1 cellular context compared by ENCODE assay signal in the genomic region with DNA sequence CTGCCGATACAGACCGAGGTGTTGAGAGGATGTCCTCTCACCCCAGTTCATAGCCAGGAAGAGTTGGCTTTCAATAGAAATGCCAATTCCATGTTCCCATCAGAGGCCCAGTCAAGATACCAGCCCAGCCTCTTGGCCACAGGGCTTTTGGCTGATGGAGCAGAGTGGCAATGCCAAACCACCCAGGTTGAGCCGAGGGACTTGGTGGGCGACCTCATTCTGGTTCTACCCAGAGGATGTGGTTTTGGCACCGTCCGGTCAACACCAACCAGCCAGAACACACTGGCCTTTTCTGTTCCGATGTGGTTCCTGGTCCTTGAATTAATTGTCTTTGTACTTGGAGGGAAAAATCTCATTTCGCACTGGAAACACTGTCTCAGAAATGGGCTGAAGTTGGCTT.
TF ChIP-seq lines count a peak whose summit lies in the region.

No MANE protein-coding gene starts in this region.

TF ChIP-seq in GM23338, 12 proteins besides CTCF, POLR2A, EP300 and RAD21 (continued from another document):
- TF ChIP-seq, protein P1, sequence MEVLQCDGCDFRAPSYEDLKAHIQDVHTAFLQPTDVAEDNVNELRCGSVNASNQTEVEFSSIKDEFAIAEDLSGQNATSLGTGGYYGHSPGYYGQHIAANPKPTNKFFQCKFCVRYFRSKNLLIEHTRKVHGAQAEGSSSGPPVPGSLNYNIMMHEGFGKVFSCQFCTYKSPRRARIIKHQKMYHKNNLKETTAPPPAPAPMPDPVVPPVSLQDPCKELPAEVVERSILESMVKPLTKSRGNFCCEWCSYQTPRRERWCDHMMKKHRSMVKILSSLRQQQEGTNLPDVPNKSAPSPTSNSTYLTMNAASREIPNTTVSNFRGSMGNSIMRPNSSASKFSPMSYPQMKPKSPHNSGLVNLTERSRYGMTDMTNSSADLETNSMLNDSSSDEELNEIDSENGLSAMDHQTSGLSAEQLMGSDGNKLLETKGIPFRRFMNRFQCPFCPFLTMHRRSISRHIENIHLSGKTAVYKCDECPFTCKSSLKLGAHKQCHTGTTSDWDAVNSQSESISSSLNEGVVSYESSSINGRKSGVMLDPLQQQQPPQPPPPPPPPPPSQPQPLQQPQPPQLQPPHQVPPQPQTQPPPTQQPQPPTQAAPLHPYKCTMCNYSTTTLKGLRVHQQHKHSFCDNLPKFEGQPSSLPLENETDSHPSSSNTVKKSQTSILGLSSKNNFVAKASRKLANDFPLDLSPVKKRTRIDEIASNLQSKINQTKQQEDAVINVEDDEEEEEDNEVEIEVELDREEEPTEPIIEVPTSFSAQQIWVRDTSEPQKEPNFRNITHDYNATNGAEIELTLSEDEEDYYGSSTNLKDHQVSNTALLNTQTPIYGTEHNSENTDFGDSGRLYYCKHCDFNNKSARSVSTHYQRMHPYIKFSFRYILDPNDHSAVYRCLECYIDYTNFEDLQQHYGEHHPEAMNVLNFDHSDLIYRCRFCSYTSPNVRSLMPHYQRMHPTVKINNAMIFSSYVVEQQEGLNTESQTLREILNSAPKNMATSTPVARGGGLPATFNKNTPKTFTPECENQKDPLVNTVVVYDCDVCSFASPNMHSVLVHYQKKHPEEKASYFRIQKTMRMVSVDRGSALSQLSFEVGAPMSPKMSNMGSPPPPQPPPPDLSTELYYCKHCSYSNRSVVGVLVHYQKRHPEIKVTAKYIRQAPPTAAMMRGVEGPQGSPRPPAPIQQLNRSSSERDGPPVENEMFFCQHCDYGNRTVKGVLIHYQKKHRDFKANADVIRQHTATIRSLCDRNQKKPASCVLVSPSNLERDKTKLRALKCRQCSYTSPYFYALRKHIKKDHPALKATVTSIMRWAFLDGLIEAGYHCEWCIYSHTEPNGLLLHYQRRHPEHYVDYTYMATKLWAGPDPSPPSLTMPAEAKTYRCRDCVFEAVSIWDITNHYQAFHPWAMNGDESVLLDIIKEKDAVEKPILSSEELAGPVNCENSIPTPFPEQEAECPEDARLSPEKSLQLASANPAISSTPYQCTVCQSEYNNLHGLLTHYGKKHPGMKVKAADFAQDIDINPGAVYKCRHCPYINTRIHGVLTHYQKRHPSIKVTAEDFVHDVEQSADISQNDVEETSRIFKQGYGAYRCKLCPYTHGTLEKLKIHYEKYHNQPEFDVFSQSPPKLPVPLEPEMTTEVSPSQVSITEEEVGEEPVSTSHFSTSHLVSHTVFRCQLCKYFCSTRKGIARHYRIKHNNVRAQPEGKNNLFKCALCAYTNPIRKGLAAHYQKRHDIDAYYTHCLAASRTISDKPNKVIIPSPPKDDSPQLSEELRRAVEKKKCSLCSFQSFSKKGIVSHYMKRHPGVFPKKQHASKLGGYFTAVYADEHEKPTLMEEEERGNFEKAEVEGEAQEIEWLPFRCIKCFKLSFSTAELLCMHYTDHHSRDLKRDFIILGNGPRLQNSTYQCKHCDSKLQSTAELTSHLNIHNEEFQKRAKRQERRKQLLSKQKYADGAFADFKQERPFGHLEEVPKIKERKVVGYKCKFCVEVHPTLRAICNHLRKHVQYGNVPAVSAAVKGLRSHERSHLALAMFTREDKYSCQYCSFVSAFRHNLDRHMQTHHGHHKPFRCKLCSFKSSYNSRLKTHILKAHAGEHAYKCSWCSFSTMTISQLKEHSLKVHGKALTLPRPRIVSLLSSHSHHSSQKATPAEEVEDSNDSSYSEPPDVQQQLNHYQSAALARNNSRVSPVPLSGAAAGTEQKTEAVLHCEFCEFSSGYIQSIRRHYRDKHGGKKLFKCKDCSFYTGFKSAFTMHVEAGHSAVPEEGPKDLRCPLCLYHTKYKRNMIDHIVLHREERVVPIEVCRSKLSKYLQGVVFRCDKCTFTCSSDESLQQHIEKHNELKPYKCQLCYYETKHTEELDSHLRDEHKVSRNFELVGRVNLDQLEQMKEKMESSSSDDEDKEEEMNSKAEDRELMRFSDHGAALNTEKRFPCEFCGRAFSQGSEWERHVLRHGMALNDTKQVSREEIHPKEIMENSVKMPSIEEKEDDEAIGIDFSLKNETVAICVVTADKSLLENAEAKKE (CRISPR knock-in tag; IDR thresholded peaks at IDR 0.05): no peak
- no peak for TF ChIP-seq EZH2 (IDR thresholded peaks at IDR 0.05; ENCODE audit: low read depth, unreplicated experiment)
- TF ChIP-seq EZH2phosphoT487 (IDR thresholded peaks at IDR 0.05; ENCODE audit: unreplicated experiment): no peak
- TF ChIP-seq, protein P2, sequence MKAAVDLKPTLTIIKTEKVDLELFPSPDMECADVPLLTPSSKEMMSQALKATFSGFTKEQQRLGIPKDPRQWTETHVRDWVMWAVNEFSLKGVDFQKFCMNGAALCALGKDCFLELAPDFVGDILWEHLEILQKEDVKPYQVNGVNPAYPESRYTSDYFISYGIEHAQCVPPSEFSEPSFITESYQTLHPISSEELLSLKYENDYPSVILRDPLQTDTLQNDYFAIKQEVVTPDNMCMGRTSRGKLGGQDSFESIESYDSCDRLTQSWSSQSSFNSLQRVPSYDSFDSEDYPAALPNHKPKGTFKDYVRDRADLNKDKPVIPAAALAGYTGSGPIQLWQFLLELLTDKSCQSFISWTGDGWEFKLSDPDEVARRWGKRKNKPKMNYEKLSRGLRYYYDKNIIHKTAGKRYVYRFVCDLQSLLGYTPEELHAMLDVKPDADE (IDR thresholded peaks at IDR 0.05): no peak
- no peak for TF ChIP-seq ZNF114 (CRISPR knock-in tag; IDR thresholded peaks at IDR 0.05)
- no peak for TF ChIP-seq JUNB (IDR thresholded peaks at IDR 0.05; ENCODE audit: unreplicated experiment)
- TF ChIP-seq ZNF331 (CRISPR knock-in tag; IDR thresholded peaks at IDR 0.05; ENCODE audit: low read depth): no peak
- no peak for TF ChIP-seq CREB1 (CRISPR knock-in tag; IDR thresholded peaks at IDR 0.05; ENCODE audit: low read depth)
- TF ChIP-seq STAT1 (IDR thresholded peaks at IDR 0.05; ENCODE audit: unreplicated experiment): no peak
